ENCODE assay signal across 9 cellular contexts in the genomic region with DNA sequence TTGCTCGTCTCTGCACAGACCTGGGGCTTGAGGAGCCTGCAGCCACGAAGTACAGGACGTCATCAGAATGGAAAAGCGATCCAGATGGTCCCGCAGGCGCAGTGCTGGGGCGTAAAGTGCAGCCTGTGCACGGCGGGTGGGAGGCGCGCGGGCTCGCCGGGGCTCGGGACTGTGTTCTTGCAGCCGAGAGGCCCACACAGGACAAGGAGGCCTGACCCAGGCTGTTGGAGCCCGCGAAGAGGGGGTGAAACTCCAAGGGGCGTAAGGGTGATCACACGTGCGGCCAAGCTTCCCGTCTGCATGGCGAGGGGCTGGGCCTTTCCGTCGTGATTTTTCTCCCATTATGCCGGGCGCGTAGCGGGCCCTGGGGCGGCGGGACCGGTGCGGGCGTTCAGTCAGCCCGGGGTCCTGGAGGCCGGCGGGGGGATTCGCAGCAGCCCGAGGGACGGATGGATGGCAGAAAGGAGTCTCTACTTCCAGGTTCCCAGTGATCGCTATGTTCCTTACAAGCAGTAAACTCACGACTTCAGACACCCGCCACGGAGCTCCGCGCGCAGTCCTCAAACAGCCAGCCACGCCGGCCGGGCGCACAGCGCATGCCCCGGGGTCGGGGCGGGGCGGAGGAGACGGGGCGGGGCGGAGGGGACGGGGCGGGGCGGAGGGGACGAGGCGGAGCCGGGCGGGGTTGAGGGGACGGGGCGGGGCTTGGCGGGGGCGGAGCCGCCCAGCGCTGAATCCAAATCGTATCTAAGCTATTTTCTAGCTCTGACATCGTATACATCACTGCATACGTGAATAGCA.
A peak's percentile ranks its signal among the peaks of the same experiment; 100 is the strongest.
DNase-seq lines count a peak whose midpoint lies in the region; ATAC-seq and TF ChIP-seq lines count a peak whose summit lies in the region.
"Had no signal": no experiment of that assay in that cellular context is flagged by ENCODE, and none has a peak within 500 bp of the region (broad histone marks: within the 10 kb centered on the region; RNA-seq: fewer than 3 reads in every experiment).

No MANE protein-coding gene starts in this region.

- peaks cover 21 to 33% of the 10 kb centered on the region in 2 experiments for H3K79me1 ChIP-seq in IMR-90 (ENCODE audit: low read depth in 1 of 2, low read length in 2 of 2)

- TF ChIP-seq RAD21 in IMR-90 (IDR thresholded peaks at IDR 0.05; ENCODE audit: low read length), result no peak

- peak overlapping the region; percentile 17 for H3K27ac Mint-ChIP-seq in activated naive CD4-positive, alpha-beta T cell treated with anti-CD3 and anti-CD28 coated beads, Interleukin-2, amount 50 U/mL, for 24 hours

- POLR2A ChIA-PET in IMR-90 (lab: Charles Lee; ENCODE audit: unreplicated experiment), result no interaction called here

- in situ Hi-C loops in IMR-90 (cut with MboI; ENCODE audit: low sequenced_read_pairs), result no loop called here

- H4K8ac ChIP-seq in IMR-90 (ENCODE audit: low read depth in 2 of 2, low read length in 2 of 2), result peak overlapping the region in 1 of 2 experiments; percentile 47; a peak in 1 of 4 replicates

- H3K4me1 Mint-ChIP-seq in activated naive CD4-positive, alpha-beta T cell treated with anti-CD3 and anti-CD28 coated beads, Interleukin-2, amount 50 U/mL, for 24 hours, result peaks cover 41% of the 10 kb centered on the region

- H3K4me1 ChIP-seq in IMR-90 (ENCODE audit: control insufficient read depth, insufficient read depth, low read length), result peaks cover 8% of the 10 kb centered on the region
- peaks cover 16% of the 10 kb centered on the region for H3K4me1 ChIP-seq in osteoblast (ENCODE audit: insufficient read depth, low read length)
- H3K4me1 ChIP-seq in suprapubic skin, result peaks cover 27% of the 10 kb centered on the region

- H3K27me3 ChIP-seq in IMR-90 (ENCODE audit: control insufficient read depth, insufficient read depth, low read length), result no peaks in the 10 kb centered on the region
- no peaks in the 10 kb centered on the region for H3K27me3 ChIP-seq in osteoblast (ENCODE audit: insufficient read depth, low read length)
- no peaks in the 10 kb centered on the region for H3K27me3 ChIP-seq in suprapubic skin

- H2BK20ac ChIP-seq in IMR-90 (ENCODE audit: low read depth, low read length), result no peak overlapping the region

- H3K36me3 ChIP-seq in IMR-90 (ENCODE audit: control insufficient read depth, insufficient read depth, low read length) (peaks cover 5% of the 10 kb centered on the region), SK-N-MC (ENCODE audit: insufficient read depth, low read length) (no peaks in the 10 kb centered on the region; the same call in 1 of the 2 replicates), osteoblast (ENCODE audit: insufficient read depth, low read length) (no peaks in the 10 kb centered on the region), suprapubic skin (no peaks in the 10 kb centered on the region)

- H3K9me1 ChIP-seq in IMR-90 (ENCODE audit: insufficient read depth, low read length), result peaks cover 14% of the 10 kb centered on the region; the same call in 1 of the 2 replicates

- H3K4me3 ChIP-seq in IMR-90 (ENCODE audit: insufficient read depth, low read depth, low read length) (peak overlapping the region; percentile 83), SK-N-MC (peak overlapping the region; percentile 80), osteoblast (ENCODE audit: insufficient read depth, low read length) (peak overlapping the region; percentile 88), suprapubic skin (peak overlapping the region; percentile 62)

- DNase-seq in DMS153 (lab: John Stamatoyannopoulos, UW) (peak; percentile 9), DMS153 treated with DMSO at 0.1 percent for 48 hours (lab: John Stamatoyannopoulos, UW; ENCODE audit: unreplicated experiment) (no peak), IMR-90 (peak; percentile 89), SK-N-MC (ENCODE audit: low read depth, low spot score) (peak; percentile 2), glomerular visceral epithelial cell (ENCODE audit: extremely low spot score) (peak; percentile 83), osteoblast (ENCODE audit: insufficient read length, low spot score, missing footprints) (peak; percentile 94), suprapubic skin (ENCODE audit: low spot score in 2 of 2) (peak; percentile 90)

- TF ChIP-seq EP300 in suprapubic skin (IDR thresholded peaks at IDR 0.05), result no peak

- H3K56ac ChIP-seq in IMR-90 (ENCODE audit: extremely low read depth, insufficient read depth, low read length), result 0 out of 2 replicates have a peak overlapping the region, but pooled peaks have one; percentile 50

- peak overlapping the region; percentile 79 for H3K9ac ChIP-seq in IMR-90 (ENCODE audit: low read depth, low read length)
- H3K9ac ChIP-seq in SK-N-MC (ENCODE audit: insufficient read length), result peak overlapping the region; percentile 89

- H3K9me3 ChIP-seq in IMR-90 (ENCODE audit: control insufficient read depth, insufficient read depth, low read length) (no peaks in the 10 kb centered on the region), SK-N-MC (ENCODE audit: low read depth, low read length) (no peaks in the 10 kb centered on the region), osteoblast (ENCODE audit: low read depth, low read length) (no peaks in the 10 kb centered on the region), suprapubic skin (no peaks in the 10 kb centered on the region)

- no peak overlapping the region; the same call in 1 of the 2 replicates for H4K91ac ChIP-seq in IMR-90 (ENCODE audit: insufficient read depth, low read depth, low read length)

- TF ChIP-seq CTCF in IMR-90 (conservative IDR thresholded peaks at IDR 0.05; ENCODE audit: low read depth, low read length), result no peak
- no peak for TF ChIP-seq CTCF in osteoblast (IDR thresholded peaks at IDR 0.05; ENCODE audit: extremely low read depth, low read depth, low read length)
- no peak for TF ChIP-seq CTCF in suprapubic skin (IDR thresholded peaks at IDR 0.05)

- H2BK120ac ChIP-seq in IMR-90 (ENCODE audit: low read depth, low read length), result no peak overlapping the region

- peak overlapping the region; percentile 77 for H3K27ac ChIP-seq in IMR-90 (ENCODE audit: insufficient read depth, low read length)
- no peak overlapping the region for H3K27ac ChIP-seq in SK-N-MC
- H3K27ac ChIP-seq in osteoblast (ENCODE audit: low read depth, low read length), result peak overlapping the region; percentile 82
- peak overlapping the region; percentile 79 for H3K27ac ChIP-seq in suprapubic skin
- H3K27ac ChIP-seq: 22Rv1 had no signal

- intact Hi-C loops in IMR-90 (cut with micrococcal nuclease), result no loop called here

- dilution Hi-C loops in IMR-90 (cut with HindIII; ENCODE audit: low sequenced_read_pairs, unreplicated experiment), result no loop called here

- H2AK5ac ChIP-seq in IMR-90 (ENCODE audit: low read depth, low read length), result no peak overlapping the region

- peak overlapping the region; percentile 71 for H2AK9ac ChIP-seq in IMR-90 (replicated peaks; ENCODE audit: low read depth, low read length, poor library complexity)

- peak; percentile 84 for TF ChIP-seq POLR2A in IMR-90 (IDR thresholded peaks at IDR 0.05; ENCODE audit: low read depth, low read length)
- no peak for TF ChIP-seq POLR2A in suprapubic skin (IDR thresholded peaks at IDR 0.05)

- 0% methylated on average over 16 of the region's 75 CpGs; no CpG with 5 or more reads in 1 of the 2 experiments for WGBS in IMR-90 (ENCODE audit: extremely low coverage in 2 of 2, insufficient read length in 1 of 2), 2 experiments
- under 1% methylated on average over 38 of the region's 75 CpGs for WGBS in suprapubic skin

- H3K36me3 Mint-ChIP-seq in activated naive CD4-positive, alpha-beta T cell treated with anti-CD3 and anti-CD28 coated beads, Interleukin-2, amount 50 U/mL, for 24 hours, result peaks cover 17% of the 10 kb centered on the region

- H4K5ac ChIP-seq in IMR-90 (ENCODE audit: low read depth, low read length), result peak overlapping the region; percentile 41; the same call in 1 of the 2 replicates

- peak; percentile 94 for ATAC-seq in IMR-90 (ENCODE audit: low read depth)

- H3K79me2 ChIP-seq in osteoblast (ENCODE audit: insufficient read depth, low read length), result peaks cover 26% of the 10 kb centered on the region

- H3K4me2 ChIP-seq in IMR-90 (ENCODE audit: low read depth, low read length) (peak overlapping the region; percentile 86), osteoblast (ENCODE audit: insufficient read depth, low read length) (peak overlapping the region; percentile 79)

- peak overlapping the region; percentile 57 for H3K4ac ChIP-seq in IMR-90 (ENCODE audit: low read depth, low read length)

- H3K4me3 Mint-ChIP-seq in activated naive CD4-positive, alpha-beta T cell treated with anti-CD3 and anti-CD28 coated beads, Interleukin-2, amount 50 U/mL, for 24 hours, result peak overlapping the region; percentile 89

- H2AFZ ChIP-seq in IMR-90 (replicated peaks; ENCODE audit: low read length, poor library complexity), result peak overlapping the region; percentile 84
- peak overlapping the region; percentile 94 for H2AFZ ChIP-seq in osteoblast (ENCODE audit: low read length)

- peak overlapping the region; percentile 75; the same call in 1 of the 2 replicates for H3K14ac ChIP-seq in IMR-90 (replicated peaks; ENCODE audit: low read depth, low read length)

- peak overlapping the region; percentile 71 for H2BK5ac ChIP-seq in IMR-90 (ENCODE audit: low read depth, low read length, poor library complexity, severe bottlenecking)

- BruUV-seq in IMR-90 (replicated peaks; lab: Mats Ljungman, UMichigan), result TSS peak; percentile 57

- CTCF ChIA-PET in IMR-90 (lab: Yijun Ruan, JAX), result no interaction called here

- peaks cover 11% of the 10 kb centered on the region for H3K27me3 Mint-ChIP-seq in activated naive CD4-positive, alpha-beta T cell treated with anti-CD3 and anti-CD28 coated beads, Interleukin-2, amount 50 U/mL, for 24 hours

- H4K20me1 ChIP-seq in IMR-90 (ENCODE audit: insufficient read depth, low read length) (peaks cover 26% of the 10 kb centered on the region), osteoblast (ENCODE audit: insufficient read depth, low read length) (peaks cover 21% of the 10 kb centered on the region)

- H3K9me3 Mint-ChIP-seq in activated naive CD4-positive, alpha-beta T cell treated with anti-CD3 and anti-CD28 coated beads, Interleukin-2, amount 50 U/mL, for 24 hours, result peaks cover 15% of the 10 kb centered on the region

- H2BK15ac ChIP-seq in IMR-90 (ENCODE audit: low read depth, low read length), result no peak overlapping the region

- peak overlapping the region; percentile 25; the same call in 1 of the 2 replicates for H3K18ac ChIP-seq in IMR-90 (ENCODE audit: low read depth, low read length)

- no peak overlapping the region for H3K23ac ChIP-seq in IMR-90 (ENCODE audit: low read depth, low read length)

TF ChIP-seq in IMR-90, 13 proteins besides CTCF, POLR2A, EP300 and RAD21 (continues in another document):
- TF ChIP-seq MXI1 (IDR thresholded peaks at IDR 0.05; ENCODE audit: borderline replicate concordance, low read depth, low read length), result 0 out of 2 replicates have a peak, but pooled peaks have one; percentile 35
- TF ChIP-seq SMC3 (IDR thresholded peaks at IDR 0.05; ENCODE audit: low read depth, low read length), result no peak
- no peak for TF ChIP-seq NFE2L2 (IDR thresholded peaks at IDR 0.05; ENCODE audit: low read depth, low read length)
- TF ChIP-seq FOS (IDR thresholded peaks at IDR 0.05; ENCODE audit: low read depth, low read length), result no peak
